In genomic region chr17:79213305-79213704, GRCh38 we compare ENCODE assay signal across 26 cellular contexts.
"Had no signal": no experiment of that assay in that cellular context is flagged by ENCODE, and none has a peak within 500 bp of the region (broad histone marks: within the 10 kb centered on the region; RNA-seq: fewer than 3 reads in every experiment).

No MANE protein-coding gene starts in this region.

- H3K9me3 Mint-ChIP-seq: activated naive CD8-positive, alpha-beta T cell treated with anti-CD3 and anti-CD28 coated beads, Interleukin-2, amount 10 ng/mL, durations not matched to agents 7 days and 5 days; T-cell had no signal

- H3K4me1 Mint-ChIP-seq: activated naive CD8-positive, alpha-beta T cell treated with anti-CD3 and anti-CD28 coated beads, Interleukin-2, amount 10 ng/mL, durations not matched to agents 7 days and 5 days; T-cell had no signal

- H3K4me3 ChIP-seq: adrenal gland, breast epithelium, PC-9, SK-N-MC had no signal

- H3K27ac ChIP-seq: adrenal gland, breast epithelium, KMS-11, PC-9, SK-N-MC, VCaP had no signal

- H3K36me3 ChIP-seq: adrenal gland, breast epithelium had no signal

- H3K4me3 Mint-ChIP-seq: activated CD8-positive, alpha-beta T cell treated with anti-CD3 and anti-CD28 coated beads, Interleukin-2, amount 10 ng/mL, durations not matched to agents 7 days and 5 days; activated naive CD8-positive, alpha-beta T cell treated with anti-CD3 and anti-CD28 coated beads, Interleukin-2, amount 10 ng/mL, durations not matched to agents 7 days and 5 days; T-cell had no signal

- DNase-seq: activated CD4-positive, alpha-beta T cell treated with anti-CD3 and anti-CD28 coated beads for 48 hours; activated CD4-positive, alpha-beta T cell treated with anti-CD3 and anti-CD28 coated beads, Interleukin-2, amount 50 U/mL, for 4 hours; activated CD8-positive, alpha-beta memory T cell treated with anti-CD3 and anti-CD28 coated beads, Interleukin-2, amount 50 U/mL, for 48 hours; activated CD8-positive, alpha-beta T cell treated with anti-CD3 and anti-CD28 coated beads, Interleukin-2, amount 10 ng/mL, durations not matched to agents 7 days and 5 days; activated naive CD4-positive, alpha-beta T cell treated with anti-CD3 and anti-CD28 coated beads, Interleukin-2, amount 50 U/mL, for 16 hours; activated naive CD8-positive, alpha-beta T cell treated with anti-CD3 and anti-CD28 coated beads, Interleukin-2, amount 10 ng/mL, durations not matched to agents 7 days and 5 days; activated T-cell treated with anti-CD3 and anti-CD28 coated beads, Interleukin-2, amount 50 U/mL, for 1 hour; adrenal gland; aorta; caudate nucleus; NCI-H1092; NCI-H1417; NCI-H1694; NCI-H2029 treated with DMSO at 0.1 percent for 48 hours; NCI-H345; NCI-H510A; NCI-H526 treated with DMSO at 0.1 percent for 48 hours; PC-9; T-cell; T-helper 2 cell; T1000 had no signal

- H3K36me3 Mint-ChIP-seq: activated naive CD8-positive, alpha-beta T cell treated with anti-CD3 and anti-CD28 coated beads, Interleukin-2, amount 10 ng/mL, durations not matched to agents 7 days and 5 days; T-cell had no signal

- H3K9me3 ChIP-seq: adrenal gland, breast epithelium had no signal

- H3K27ac Mint-ChIP-seq: activated CD8-positive, alpha-beta T cell treated with anti-CD3 and anti-CD28 coated beads, Interleukin-2, amount 10 ng/mL, durations not matched to agents 7 days and 5 days; activated naive CD8-positive, alpha-beta T cell treated with anti-CD3 and anti-CD28 coated beads, Interleukin-2, amount 10 ng/mL, durations not matched to agents 7 days and 5 days; T-cell had no signal

- ATAC-seq: activated CD4-positive, CD25-positive, alpha-beta regulatory T cell treated with anti-CD3 and anti-CD28 coated beads, Interleukin-2, amount 50 U/mL, for 24 hours; activated CD8-positive, alpha-beta T cell treated with anti-CD3 and anti-CD28 coated beads, Interleukin-2, amount 10 ng/mL, durations not matched to agents 7 days and 5 days; T-cell had no signal

- H3K4me1 ChIP-seq: adrenal gland, breast epithelium had no signal
